In genomic region chr2:12493031-12493513, GRCh38 we compare ENCODE assay signal across 8 cellular contexts.
DNase-seq lines count a peak whose midpoint lies in the region; ATAC-seq and TF ChIP-seq lines count a peak whose summit lies in the region.

No MANE protein-coding gene starts in this region.

- peak overlapping the region; percentile 3 for H3K4me3 Mint-ChIP-seq in activated CD4-positive, alpha-beta memory T cell treated with anti-CD3 and anti-CD28 coated beads for 36 hours

- POLR2A ChIA-PET in activated CD4-positive, alpha-beta memory T cell treated with anti-CD3 and anti-CD28 coated beads for 36 hours (lab: Charles Lee): interaction anchor here (1.0 kb wide), 1 partner anchor 225 kb away, joined by 3 read pairs; no protein-coding TSS in a partner anchor

- no peak overlapping the region for H3K4me3 ChIP-seq in colonic mucosa

- no peaks in the 10 kb centered on the region for H3K27me3 Mint-ChIP-seq in activated CD4-positive, alpha-beta memory T cell treated with anti-CD3 and anti-CD28 coated beads for 36 hours

- no peak overlapping the region for H3K9ac ChIP-seq in colonic mucosa (ENCODE audit: low read depth in 2 of 2, low read length in 2 of 2)

- DNase-seq in NCI-H2196 treated with DMSO at 0.1 percent for 48 hours (lab: John Stamatoyannopoulos, UW; ENCODE audit: unreplicated experiment) (peak; percentile 14), NCI-H2196 (lab: John Stamatoyannopoulos, UW; ENCODE audit: unreplicated experiment) (no peak), foreskin keratinocyte (peak; percentile 59 to 82), C1 segment of cervical spinal cord (lab: John Stamatoyannopoulos, UW) (no peak), colonic mucosa (no peak), midbrain (lab: John Stamatoyannopoulos, UW) (no peak)
- DNase-seq in activated CD4-positive, alpha-beta memory T cell treated with anti-CD3 and anti-CD28 coated beads for 36 hours: peak; percentile 82
- peak; percentile 7 to 45 for DNase-seq in stimulated activated CD4-positive, alpha-beta T cell treated with anti-CD3 and anti-CD28 coated beads, Interleukin-4, amount 100 ng/mL, for 48 hours (ENCODE audit: low read depth in 2 of 2)

- CTCF ChIA-PET in activated CD4-positive, alpha-beta memory T cell treated with anti-CD3 and anti-CD28 coated beads for 36 hours (lab: Charles Lee): interaction anchor here (1.2 to 1.4 kb wide), 2 partner anchors 9 to 10 kb away, joined by 3 to 6 read pairs; no protein-coding TSS in a partner anchor

- H3K4me1 ChIP-seq in foreskin keratinocyte (no peaks in the 10 kb centered on the region), colonic mucosa (no peaks in the 10 kb centered on the region)

- peaks cover 69% of the 10 kb centered on the region for H3K4me1 Mint-ChIP-seq in activated CD4-positive, alpha-beta memory T cell treated with anti-CD3 and anti-CD28 coated beads for 36 hours (ENCODE audit: low read depth)

- peaks cover 5% of the 10 kb centered on the region for H3K27me3 ChIP-seq in foreskin keratinocyte
- H3K27me3 ChIP-seq in colonic mucosa: no peaks in the 10 kb centered on the region

- peaks cover 2% of the 10 kb centered on the region for H3K9me3 Mint-ChIP-seq in activated CD4-positive, alpha-beta memory T cell treated with anti-CD3 and anti-CD28 coated beads for 36 hours

- intact Hi-C loops in activated CD4-positive, alpha-beta memory T cell treated with anti-CD3 and anti-CD28 coated beads for 36 hours (cut with micrococcal nuclease): loop anchor here (1.0 to 2.0 kb wide), 3 partner anchors 8 to 224 kb away; partner anchors contain the start of gene TRIB2
- intact Hi-C loops in colonic mucosa (cut with DNase I): no loop called here

- peak overlapping the region; percentile 86 for H3K27ac Mint-ChIP-seq in activated CD4-positive, alpha-beta memory T cell treated with anti-CD3 and anti-CD28 coated beads for 36 hours

- ATAC-seq in foreskin keratinocyte: peak; percentile 98

- H3K9me3 ChIP-seq in colonic mucosa: no peaks in the 10 kb centered on the region

- peaks cover 3% of the 10 kb centered on the region for H3K36me3 Mint-ChIP-seq in activated CD4-positive, alpha-beta memory T cell treated with anti-CD3 and anti-CD28 coated beads for 36 hours

- H3K36me3 ChIP-seq in colonic mucosa: no peaks in the 10 kb centered on the region

- no peak for TF ChIP-seq CTCF in foreskin keratinocyte (conservative IDR thresholded peaks at IDR 0.05)
- TF ChIP-seq CTCF in colonic mucosa (IDR thresholded peaks at IDR 0.05): no peak

- H3K27ac ChIP-seq in foreskin keratinocyte: peak overlapping the region; percentile 60
- no peak overlapping the region for H3K27ac ChIP-seq in colonic mucosa

Comparison
In these comparisons a context has a peak if more than half of its experiments do, and no peak if none do; other contexts are left out.
1. DNase-seq: peak in NCI-H2196 treated with DMSO at 0.1 percent for 48 hours (single experiment), activated CD4-positive, alpha-beta memory T cell treated with anti-CD3 and anti-CD28 coated beads for 36 hours (single experiment), foreskin keratinocyte (2 of 2) and stimulated activated CD4-positive, alpha-beta T cell treated with anti-CD3 and anti-CD28 coated beads, Interleukin-4, amount 100 ng/mL, for 48 hours (2 of 2); none in NCI-H2196 (single experiment), C1 segment of cervical spinal cord (0 of 14), colonic mucosa (single experiment) and midbrain (single experiment).